10 cellular contexts compared by ENCODE assay signal in genomic region chr2:25275575-25275965, GRCh38.
DNase-seq lines count a peak whose midpoint lies in the region; ATAC-seq and TF ChIP-seq lines count a peak whose summit lies in the region.
"Had no signal": no experiment of that assay in that cellular context is flagged by ENCODE, and none has a peak within 500 bp of the region (broad histone marks: within the 10 kb centered on the region; RNA-seq: fewer than 3 reads in every experiment).

No MANE protein-coding gene starts in this region.

- H3K36me3 ChIP-seq in left lung = peaks cover 0 to 12% of the 10 kb centered on the region in 2 donors

- H3K4me3 ChIP-seq in left lung = no peak overlapping the region
- H3K4me3 ChIP-seq: PC-9 had no signal

- peak overlapping the region; percentile 65 to 77 for H3K27ac ChIP-seq in left lung
- H3K27ac ChIP-seq in substantia nigra (ENCODE audit: low read depth, low read length, poor library complexity, severe bottlenecking) = peak overlapping the region; percentile 80
- H3K27ac ChIP-seq: PC-9 had no signal

- H3K4me1 ChIP-seq in left lung = peaks cover 30 to 70% of the 10 kb centered on the region in 2 donors

- no peaks in the 10 kb centered on the region for H3K27me3 Mint-ChIP-seq in activated T-cell treated with anti-CD3 and anti-CD28 coated beads, Interleukin-2, amount 50 U/mL, for 24 hours
- no peaks in the 10 kb centered on the region for H3K27me3 Mint-ChIP-seq in activated B cell treated with CpG ODN at 0.5 μM for 24 hours

- intact Hi-C loops in activated B cell treated with CpG ODN at 0.5 μM for 24 hours (cut with micrococcal nuclease) = loop anchor here (2.0 to 10.0 kb wide), 5 partner anchors 23 to 1072 kb away; partner anchors contain the start of genes ADGRF3 and SELENOI
- intact Hi-C loops in left lung (cut with DNase I) = no loop called here

- H3K36me3 Mint-ChIP-seq in activated T-cell treated with anti-CD3 and anti-CD28 coated beads, Interleukin-2, amount 50 U/mL, for 24 hours (ENCODE audit: low read depth) = peaks cover 84% of the 10 kb centered on the region
- peaks cover 17% of the 10 kb centered on the region for H3K36me3 Mint-ChIP-seq in activated B cell treated with CpG ODN at 0.5 μM for 24 hours (ENCODE audit: low read depth)

- H3K27ac Mint-ChIP-seq in activated T-cell treated with anti-CD3 and anti-CD28 coated beads, Interleukin-2, amount 50 U/mL, for 24 hours = peak overlapping the region; percentile 95
- H3K27ac Mint-ChIP-seq in activated B cell treated with CpG ODN at 0.5 μM for 24 hours = peak overlapping the region; percentile 56

- peak overlapping the region; percentile 10 for H3K4me3 Mint-ChIP-seq in activated T-cell treated with anti-CD3 and anti-CD28 coated beads, Interleukin-2, amount 50 U/mL, for 24 hours
- no peak overlapping the region for H3K4me3 Mint-ChIP-seq in activated B cell treated with CpG ODN at 0.5 μM for 24 hours

- peaks cover 77% of the 10 kb centered on the region for H3K4me1 Mint-ChIP-seq in activated T-cell treated with anti-CD3 and anti-CD28 coated beads, Interleukin-2, amount 50 U/mL, for 24 hours (ENCODE audit: low read depth)
- peaks cover 79% of the 10 kb centered on the region for H3K4me1 Mint-ChIP-seq in activated B cell treated with CpG ODN at 0.5 μM for 24 hours

- TF ChIP-seq CTCF in activated B cell treated with CpG ODN at 0.5 μM for 24 hours (IDR thresholded peaks at IDR 0.05) = no peak
- TF ChIP-seq CTCF in left lung (IDR thresholded peaks at IDR 0.05) = no peak

- CTCF ChIA-PET in activated B cell treated with CpG ODN at 0.5 μM for 24 hours (lab: Charles Lee) = interaction anchor here (1.0 to 1.5 kb wide), 2 partner anchors 51 to 110 kb away, joined by 3 to 8 read pairs; no protein-coding TSS in a partner anchor

- H3K9me3 Mint-ChIP-seq in activated T-cell treated with anti-CD3 and anti-CD28 coated beads, Interleukin-2, amount 50 U/mL, for 24 hours = no peaks in the 10 kb centered on the region
- no peaks in the 10 kb centered on the region for H3K9me3 Mint-ChIP-seq in activated B cell treated with CpG ODN at 0.5 μM for 24 hours

- DNase-seq in activated T-cell treated with anti-CD3 and anti-CD28 coated beads, Interleukin-2, amount 50 U/mL, for 24 hours = no peak
- DNase-seq in activated T-cell treated with anti-CD3 and anti-CD28 coated beads for 4 hours (no peak), activated B cell treated with CpG ODN at 0.5 μM for 24 hours (no peak), left lung (no peak), substantia nigra (lab: John Stamatoyannopoulos, UW) (no peak), LoVo (ENCODE audit: low spot score) (no peak), 8988T (no peak)
- DNase-seq: NCI-H2081 treated with DMSO at 0.1 percent for 48 hours had no signal

- POLR2A ChIA-PET in activated B cell treated with CpG ODN at 0.5 μM for 24 hours (lab: Charles Lee) = interaction anchor here (1.1 to 2.0 kb wide), 3 partner anchors 26 to 107 kb away, joined by 3 to 9 read pairs (median 8); partner anchors contain the start of gene POMC

- H3K9me3 ChIP-seq in left lung = no peaks in the 10 kb centered on the region

- ATAC-seq in activated B cell treated with CpG ODN at 0.5 μM for 24 hours (ENCODE audit: low read depth) (no peak), left lung (no peak), GM21723 (IDR thresholded peaks at IDR 0.05; ENCODE audit: unreplicated experiment) (no peak)

- no peaks in the 10 kb centered on the region for H3K27me3 ChIP-seq in left lung
